In the genomic region with DNA sequence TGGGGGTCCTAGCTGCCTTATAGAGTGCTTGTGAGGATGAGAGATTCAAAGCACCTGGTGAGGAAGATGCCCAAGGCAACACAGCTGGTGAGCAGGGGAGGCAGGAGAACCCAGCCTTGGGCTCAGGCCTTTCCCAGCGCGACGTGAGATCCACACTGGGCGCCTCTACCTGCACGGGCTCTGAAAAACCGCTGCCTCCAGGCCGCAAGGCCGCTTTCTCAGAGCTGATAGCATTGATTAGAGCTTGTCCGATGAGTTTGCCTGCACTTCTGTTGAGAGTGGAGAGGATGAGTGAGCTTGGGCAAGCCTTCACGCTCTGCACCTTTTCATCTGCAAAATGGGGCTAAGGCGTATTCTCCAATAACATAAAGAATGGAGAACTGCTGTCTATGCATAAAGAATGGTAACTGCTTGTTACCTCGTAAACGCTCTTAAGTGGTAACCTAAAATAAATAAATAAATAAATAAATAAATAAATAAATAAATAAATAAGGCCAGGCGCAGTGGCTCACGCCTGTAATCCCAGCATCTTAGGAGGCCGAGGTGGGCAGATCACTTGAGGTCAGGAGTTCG, we compare ENCODE assay signal across 8 cellular contexts. TPM values are rescaled to one million over a fixed set of nuclear protein-coding genes. Genes with fewer than 3 reads are reported as not detected.
A peak's percentile ranks its signal among the peaks of the same experiment; 100 is the strongest.
DNase-seq lines count a peak whose midpoint lies in the region; ATAC-seq, FAIRE-seq and TF ChIP-seq lines count a peak whose summit lies in the region.

No MANE protein-coding gene starts in this region.

- TF ChIP-seq CTCF in A549 (IDR thresholded peaks at IDR 0.05) (no peak), HL-60 (IDR thresholded peaks at IDR 0.05; ENCODE audit: insufficient read depth, low read length) (no peak), left lung (IDR thresholded peaks at IDR 0.05) (no peak)

- H3K36me3 ChIP-seq in left lung: peaks cover 0 to 41% of the 10 kb centered on the region in 2 donors

- H3K27ac Mint-ChIP-seq in activated naive CD8-positive, alpha-beta T cell treated with anti-CD3 and anti-CD28 coated beads, Interleukin-2, amount 10 ng/mL, durations not matched to agents 7 days and 5 days: peak overlapping the region; percentile 63

- H3K9me3 ChIP-seq in A549 (no peaks in the 10 kb centered on the region), left lung (no peaks in the 10 kb centered on the region)

- no peak for TF ChIP-seq POLR2A in A549 (IDR thresholded peaks at IDR 0.05; ENCODE audit: low read length)

- no peaks in the 10 kb centered on the region for H3K9me3 Mint-ChIP-seq in activated naive CD8-positive, alpha-beta T cell treated with anti-CD3 and anti-CD28 coated beads, Interleukin-2, amount 10 ng/mL, durations not matched to agents 7 days and 5 days

- H3K4me2 ChIP-seq in A549: peak overlapping the region; percentile 80

- WGBS in A549 (ENCODE audit: missing lambda C conversion rate): 36% methylated on average over 17 of the region's 17 CpGs

- no peak for FAIRE-seq in A549 (lab: Jason Lieb, UNC)

- intact Hi-C loops in left lung (cut with DNase I): no loop called here

- CTCF ChIA-PET in A549 (lab: Yijun Ruan, JAX): interaction anchor here (0.7 to 1.5 kb wide), 7 partner anchors 8 to 163 kb away, joined by 3 to 5 read pairs (median 4); no protein-coding TSS in a partner anchor

- no peaks in the 10 kb centered on the region for H3K27me3 ChIP-seq in HL-60 (ENCODE audit: insufficient read depth, poor library complexity, severe bottlenecking)
- H3K27me3 ChIP-seq in left lung: no peaks in the 10 kb centered on the region

- peak overlapping the region; percentile 89 for H3K4me3 Mint-ChIP-seq in activated naive CD8-positive, alpha-beta T cell treated with anti-CD3 and anti-CD28 coated beads, Interleukin-2, amount 10 ng/mL, durations not matched to agents 7 days and 5 days

- no peak for TF ChIP-seq RAD21 in A549 (conservative IDR thresholded peaks at IDR 0.05 in 1 of 2, IDR thresholded peaks at IDR 0.05 in 1 of 2)

- peak; percentile 11 to 26 for DNase-seq in A549 (ENCODE audit: low read depth in 1 of 2, low spot score in 1 of 2)
- no peak for DNase-seq in HL-60 (ENCODE audit: low read depth in 1 of 2, low spot score in 1 of 2)
- DNase-seq in activated naive CD8-positive, alpha-beta T cell treated with anti-CD3 and anti-CD28 coated beads, Interleukin-2, amount 10 ng/mL, durations not matched to agents 7 days and 5 days: no peak
- DNase-seq in left lung: no peak
- DNase-seq in stimulated activated CD4-positive, alpha-beta T cell treated with anti-CD3 and anti-CD28 coated beads, Interleukin-15, amount 100 ng/mL, for 24 hours: no peak
- DNase-seq in hippocampal formation (lab: John Stamatoyannopoulos, UW): no peak

- H3K4me3 ChIP-seq in A549: peak overlapping the region; percentile 73
- H3K4me3 ChIP-seq in HL-60 (replicated peaks; ENCODE audit: insufficient read depth, low read length): peak overlapping the region; percentile 81
- peak overlapping the region; percentile 62 to 73 for H3K4me3 ChIP-seq in left lung

- peaks cover 36% of the 10 kb centered on the region for H3K4me1 Mint-ChIP-seq in activated naive CD8-positive, alpha-beta T cell treated with anti-CD3 and anti-CD28 coated beads, Interleukin-2, amount 10 ng/mL, durations not matched to agents 7 days and 5 days

- POLR2A ChIA-PET in A549 (lab: Yijun Ruan, JAX): interaction anchor here (2.4 kb wide), 1 partner anchor 25 kb away, joined by 6 read pairs; the partner anchor contains the start of gene YWHAB
- POLR2A ChIA-PET in activated naive CD8-positive, alpha-beta T cell treated with anti-CD3 and anti-CD28 coated beads, Interleukin-2, amount 10 ng/mL, durations not matched to agents 7 days and 5 days (lab: Charles Lee): interaction anchor here (0.7 to 1.0 kb wide), 2 partner anchors 11 to 25 kb away, joined by 3 to 4 read pairs; partner anchors contain the start of gene YWHAB

- H3K27me3 Mint-ChIP-seq in activated naive CD8-positive, alpha-beta T cell treated with anti-CD3 and anti-CD28 coated beads, Interleukin-2, amount 10 ng/mL, durations not matched to agents 7 days and 5 days: no peaks in the 10 kb centered on the region

- TF ChIP-seq EP300 in A549 (IDR thresholded peaks at IDR 0.05): no peak

- peak; percentile 30 to 44; a peak in 4 of 6 replicates for ATAC-seq in A549
- ATAC-seq in activated naive CD8-positive, alpha-beta T cell treated with anti-CD3 and anti-CD28 coated beads, Interleukin-2, amount 10 ng/mL, durations not matched to agents 7 days and 5 days (ENCODE audit: low read depth): no peak
- ATAC-seq in left lung: no peak
- ATAC-seq in GM21529 (IDR thresholded peaks at IDR 0.05; ENCODE audit: unreplicated experiment): no peak
- no peak for ATAC-seq in GM19452 (IDR thresholded peaks at IDR 0.05; ENCODE audit: unreplicated experiment)

- H3K27ac ChIP-seq in A549 (peak overlapping the region; percentile 75 to 94), HL-60 (replicated peaks) (no peak overlapping the region), left lung (no peak overlapping the region)

- H3K4me1 ChIP-seq in A549: peaks cover 5% of the 10 kb centered on the region; the same call in 1 of the 3 replicates
- H3K4me1 ChIP-seq in left lung: peaks cover 5 to 28% of the 10 kb centered on the region in 2 donors

- peaks cover 23% of the 10 kb centered on the region for H3K36me3 Mint-ChIP-seq in activated naive CD8-positive, alpha-beta T cell treated with anti-CD3 and anti-CD28 coated beads, Interleukin-2, amount 10 ng/mL, durations not matched to agents 7 days and 5 days

TF ChIP-seq in A549, 52 proteins besides CTCF, POLR2A, EP300 and RAD21:
- TF ChIP-seq ZC3H11A (IDR thresholded peaks at IDR 0.05) (peak; percentile 99), RCOR1 (IDR thresholded peaks at IDR 0.05; ENCODE audit: low read depth, low read length) (no peak), HES2 (IDR thresholded peaks at IDR 0.05) (no peak), ZSCAN20 (CRISPR knock-in tag; IDR thresholded peaks at IDR 0.05) (no peak), HOXB5 (CRISPR knock-in tag; IDR thresholded peaks at IDR 0.05) (no peak)
- TF ChIP-seq, protein P1, sequence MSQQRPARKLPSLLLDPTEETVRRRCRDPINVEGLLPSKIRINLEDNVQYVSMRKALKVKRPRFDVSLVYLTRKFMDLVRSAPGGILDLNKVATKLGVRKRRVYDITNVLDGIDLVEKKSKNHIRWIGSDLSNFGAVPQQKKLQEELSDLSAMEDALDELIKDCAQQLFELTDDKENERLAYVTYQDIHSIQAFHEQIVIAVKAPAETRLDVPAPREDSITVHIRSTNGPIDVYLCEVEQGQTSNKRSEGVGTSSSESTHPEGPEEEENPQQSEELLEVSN (IDR thresholded peaks at IDR 0.05; ENCODE audit: borderline replicate concordance, low read depth): no peak

RNA-seq across cellular contexts. Expression of gene PABPC1L, which starts 0.9 kb away (rescaled TPM):
- polyA plus RNA-seq in A549 (2011; rRNA removed) (72.7 and 73.1 TPM in 2 replicates), A549 (2017; fragmentation: RNase III; extraction: RNeasy Plus Mini Kit Qiagen cat#74134 plus additional on column Dnase treatment) (35.1 to 45.4 TPM (median 37.1 TPM) in 3 replicates)
- polyA plus RNA-seq in A549 (2012; cell fraction: cytosol; rRNA removed): 51.2 and 67.5 TPM in 2 replicates
- polyA plus RNA-seq in A549 (2012; cell fraction: nucleus; rRNA removed): 436 and 472 TPM in 2 replicates
- 28.0 and 32.2 TPM in 2 replicates for polyA minus RNA-seq in A549 (2011; rRNA and poly(A)+ RNA removed)
- total RNA-seq in activated naive CD8-positive, alpha-beta T cell treated with anti-CD3 and anti-CD28 coated beads, Interleukin-2, amount 10 ng/mL, durations not matched to agents 7 days and 5 days: 10 to 100 TPM; 87.0 to 90.2 TPM
- 10 to 100 TPM; 41.2 to 41.3 TPM for total RNA-seq in left lung

RNA-seq across cellular contexts. Expression of gene YWHAB, which starts 25.3 kb away (rescaled TPM):
- polyA plus RNA-seq in A549 (2011; rRNA removed) (163 and 174 TPM in 2 replicates), A549 (2017; fragmentation: RNase III; extraction: RNeasy Plus Mini Kit Qiagen cat#74134 plus additional on column Dnase treatment) (204 to 213 TPM (median 205 TPM) in 3 replicates)
- polyA plus RNA-seq in A549 (2012; cell fraction: cytosol; rRNA removed): 87.0 and 89.3 TPM in 2 replicates
- polyA plus RNA-seq in A549 (2012; cell fraction: nucleus; rRNA removed): 30.0 and 36.8 TPM in 2 replicates
- 52.3 and 57.5 TPM in 2 replicates for polyA minus RNA-seq in A549 (2011; rRNA and poly(A)+ RNA removed)
- total RNA-seq in activated naive CD8-positive, alpha-beta T cell treated with anti-CD3 and anti-CD28 coated beads, Interleukin-2, amount 10 ng/mL, durations not matched to agents 7 days and 5 days: 100 to 1,000 TPM; 206 to 209 TPM
- total RNA-seq in left lung: 100 to 1,000 TPM; 188 to 228 TPM

RNA-seq across cellular contexts. Expression of gene TOMM34, which starts 49.4 kb away (rescaled TPM):
- polyA plus RNA-seq in A549 (2011; rRNA removed) (23.4 and 29.8 TPM in 2 replicates), A549 (2017; fragmentation: RNase III; extraction: RNeasy Plus Mini Kit Qiagen cat#74134 plus additional on column Dnase treatment) (30.0 to 32.1 TPM (median 30.8 TPM) in 3 replicates)
- 27.4 and 32.0 TPM in 2 replicates for polyA plus RNA-seq in A549 (2012; cell fraction: cytosol; rRNA removed)
- 21.7 and 27.4 TPM in 2 replicates for polyA plus RNA-seq in A549 (2012; cell fraction: nucleus; rRNA removed)
- polyA minus RNA-seq in A549 (2011; rRNA and poly(A)+ RNA removed): 15.2 and 16.9 TPM in 2 replicates
- 10 to 100 TPM; 14.4 to 15.4 TPM for total RNA-seq in activated naive CD8-positive, alpha-beta T cell treated with anti-CD3 and anti-CD28 coated beads, Interleukin-2, amount 10 ng/mL, durations not matched to agents 7 days and 5 days
- 10 to 100 TPM; 18.1 to 18.6 TPM for total RNA-seq in left lung

RNA-seq across cellular contexts. Expression of gene STK4, which starts 55.5 kb away (rescaled TPM):
- polyA plus RNA-seq in A549 (2011; rRNA removed) (27.8 and 34.5 TPM in 2 replicates), A549 (2017; fragmentation: RNase III; extraction: RNeasy Plus Mini Kit Qiagen cat#74134 plus additional on column Dnase treatment) (14.5 to 14.6 TPM (median 14.5 TPM) in 3 replicates)
- 7.0 and 8.4 TPM in 2 replicates for polyA plus RNA-seq in A549 (2012; cell fraction: cytosol; rRNA removed)
- 5.0 and 8.6 TPM in 2 replicates for polyA plus RNA-seq in A549 (2012; cell fraction: nucleus; rRNA removed)
- 22.3 and 24.7 TPM in 2 replicates for polyA minus RNA-seq in A549 (2011; rRNA and poly(A)+ RNA removed)
- total RNA-seq in activated naive CD8-positive, alpha-beta T cell treated with anti-CD3 and anti-CD28 coated beads, Interleukin-2, amount 10 ng/mL, durations not matched to agents 7 days and 5 days: 100 to 1,000 TPM; 205 to 229 TPM
- 10 to 100 TPM; 33.6 to 63.7 TPM for total RNA-seq in left lung

Comparison
In these comparisons a context has a peak if more than half of its experiments do, and no peak if none do; other contexts are left out.
1. ATAC-seq: peak in A549 (2 of 2); none in activated naive CD8-positive, alpha-beta T cell treated with anti-CD3 and anti-CD28 coated beads, Interleukin-2, amount 10 ng/mL, durations not matched to agents 7 days and 5 days (single experiment), left lung (single experiment), GM21529 (single experiment) and GM19452 (single experiment).
2. DNase-seq: peak in A549 (2 of 2); none in HL-60 (0 of 2), activated naive CD8-positive, alpha-beta T cell treated with anti-CD3 and anti-CD28 coated beads, Interleukin-2, amount 10 ng/mL, durations not matched to agents 7 days and 5 days (single experiment), left lung (0 of 2), stimulated activated CD4-positive, alpha-beta T cell treated with anti-CD3 and anti-CD28 coated beads, Interleukin-15, amount 100 ng/mL, for 24 hours (single experiment) and hippocampal formation (0 of 2).
3. H3K27ac ChIP-seq: peak in A549 (2 of 2); none in HL-60 (single experiment) and left lung (0 of 2).
4. Peak in every context shown above with its lines, with median percentiles within 50 percentile points of each other: H3K4me3 ChIP-seq.